In the genomic region with DNA sequence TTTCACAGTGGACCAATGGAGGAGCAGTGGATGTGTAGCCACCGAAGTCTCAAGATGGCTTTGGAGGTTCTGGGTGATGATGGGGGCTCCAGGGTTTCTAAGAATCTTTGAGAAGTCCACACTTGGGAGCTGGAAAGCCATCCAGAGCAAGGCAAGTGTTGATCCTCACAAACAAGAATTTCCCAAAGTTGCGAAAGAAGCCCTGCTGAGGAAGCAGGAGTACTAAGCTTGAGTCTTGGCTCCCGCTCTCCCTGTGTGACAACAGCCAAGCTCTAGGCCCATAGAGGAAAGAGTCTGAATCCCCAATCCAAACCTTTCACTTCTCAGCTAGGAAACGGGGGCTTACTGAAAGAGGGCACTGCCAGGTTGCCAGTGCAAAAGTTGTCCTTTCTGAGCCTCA, we compare ENCODE assay signal across 35 cellular contexts.
"Had no signal": no experiment of that assay in that cellular context is flagged by ENCODE, and none has a peak within 500 bp of the region (broad histone marks: within the 10 kb centered on the region; RNA-seq: fewer than 3 reads in every experiment).

No MANE protein-coding gene starts in this region.

- H3K4me3 ChIP-seq: adrenal gland, body of pancreas, breast epithelium, PC-9 had no signal

- ATAC-seq: activated naive CD4-positive, alpha-beta T cell treated with anti-CD3 and anti-CD28 coated beads, Interleukin-2, amount 50 U/mL, for 72 hours; activated T-cell treated with anti-CD3 and anti-CD28 coated beads, Interleukin-2, amount 50 U/mL, for 4 hours; body of pancreas; SK-N-SH treated with all-trans-retinoic acid at 6 μM for 48 hours; T-cell had no signal

- H3K36me3 ChIP-seq: adrenal gland, breast epithelium had no signal

- DNase-seq: activated B cell treated with CpG ODN at 0.5 μM for 24 hours; activated CD4-positive, alpha-beta memory T cell treated with anti-CD3 and anti-CD28 coated beads for 36 hours; activated CD4-positive, alpha-beta T cell treated with anti-CD3 and anti-CD28 coated beads for 4 hours; activated CD4-positive, alpha-beta T cell treated with anti-CD3 and anti-CD28 coated beads, Interleukin-2, amount 50 U/mL, for 1 hour; activated CD4-positive, CD25-positive, alpha-beta regulatory T cell treated with anti-CD3 and anti-CD28 coated beads, Interleukin-2, amount 50 U/mL, for 72 hours; activated CD8-positive, alpha-beta memory T cell treated with anti-CD3 and anti-CD28 coated beads, Interleukin-2, amount 50 U/mL, for 4 hours; activated gamma-delta T cell treated with Interleukin-2 at 50 U/mL for 16 hours; activated naive CD4-positive, alpha-beta T cell treated with anti-CD3 and anti-CD28 coated beads for 36 hours; activated T-cell treated with anti-CD3 and anti-CD28 coated beads for 4 hours; activated T-cell treated with anti-CD3 and anti-CD28 coated beads, Interleukin-2, amount 50 U/mL, for 4 hours; adrenal gland; body of pancreas; MM.1S; MV-4-11; NCI-H1092; NCI-H1417; NCI-H146; NCI-H187; NCI-H2029 treated with DMSO at 0.1 percent for 48 hours; NCI-H2107; NCI-H2171; NCI-H510A; NCI-H526; NCI-H748 treated with DMSO at 0.1 percent for 48 hours; PC-9; SHP77; T-cell; T-helper 2 cell; T-helper 9 cell had no signal

- H2AFZ ChIP-seq: PC-9 had no signal

- H3K9me3 ChIP-seq: adrenal gland, body of pancreas, breast epithelium had no signal

- H3K4me2 ChIP-seq: KMS-11, PC-9 had no signal

- H3K9ac ChIP-seq: KMS-11 had no signal

- H3K27ac ChIP-seq: adrenal gland, body of pancreas, breast epithelium, KMS-11, PC-9, RWPE1, VCaP had no signal
